ENCODE assay signal across 1 cellular context in the genomic region with DNA sequence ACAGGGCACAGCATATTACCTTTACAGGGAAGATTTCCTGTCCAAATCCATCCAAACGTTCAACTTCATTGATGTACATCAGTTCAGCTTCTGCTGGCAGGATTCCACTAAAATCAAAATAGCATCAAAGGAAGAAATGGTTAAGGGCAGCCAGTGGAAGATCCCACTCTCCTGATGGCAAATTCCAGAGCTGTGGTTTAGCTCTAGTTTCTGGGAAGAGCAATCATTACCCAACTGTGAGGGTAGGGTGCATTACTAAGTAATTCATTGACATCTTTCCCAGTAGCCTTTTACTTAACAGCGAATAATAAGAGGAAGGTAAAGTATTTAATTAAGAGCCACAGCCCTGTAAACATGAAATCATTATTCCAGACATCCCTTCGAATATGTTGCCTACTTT.
TF ChIP-seq lines count a peak whose summit lies in the region.

No MANE protein-coding gene starts in this region.

TF ChIP-seq in GM23338, 12 proteins besides CTCF, POLR2A, EP300 and RAD21 (continued from another document):
- TF ChIP-seq, protein P1, sequence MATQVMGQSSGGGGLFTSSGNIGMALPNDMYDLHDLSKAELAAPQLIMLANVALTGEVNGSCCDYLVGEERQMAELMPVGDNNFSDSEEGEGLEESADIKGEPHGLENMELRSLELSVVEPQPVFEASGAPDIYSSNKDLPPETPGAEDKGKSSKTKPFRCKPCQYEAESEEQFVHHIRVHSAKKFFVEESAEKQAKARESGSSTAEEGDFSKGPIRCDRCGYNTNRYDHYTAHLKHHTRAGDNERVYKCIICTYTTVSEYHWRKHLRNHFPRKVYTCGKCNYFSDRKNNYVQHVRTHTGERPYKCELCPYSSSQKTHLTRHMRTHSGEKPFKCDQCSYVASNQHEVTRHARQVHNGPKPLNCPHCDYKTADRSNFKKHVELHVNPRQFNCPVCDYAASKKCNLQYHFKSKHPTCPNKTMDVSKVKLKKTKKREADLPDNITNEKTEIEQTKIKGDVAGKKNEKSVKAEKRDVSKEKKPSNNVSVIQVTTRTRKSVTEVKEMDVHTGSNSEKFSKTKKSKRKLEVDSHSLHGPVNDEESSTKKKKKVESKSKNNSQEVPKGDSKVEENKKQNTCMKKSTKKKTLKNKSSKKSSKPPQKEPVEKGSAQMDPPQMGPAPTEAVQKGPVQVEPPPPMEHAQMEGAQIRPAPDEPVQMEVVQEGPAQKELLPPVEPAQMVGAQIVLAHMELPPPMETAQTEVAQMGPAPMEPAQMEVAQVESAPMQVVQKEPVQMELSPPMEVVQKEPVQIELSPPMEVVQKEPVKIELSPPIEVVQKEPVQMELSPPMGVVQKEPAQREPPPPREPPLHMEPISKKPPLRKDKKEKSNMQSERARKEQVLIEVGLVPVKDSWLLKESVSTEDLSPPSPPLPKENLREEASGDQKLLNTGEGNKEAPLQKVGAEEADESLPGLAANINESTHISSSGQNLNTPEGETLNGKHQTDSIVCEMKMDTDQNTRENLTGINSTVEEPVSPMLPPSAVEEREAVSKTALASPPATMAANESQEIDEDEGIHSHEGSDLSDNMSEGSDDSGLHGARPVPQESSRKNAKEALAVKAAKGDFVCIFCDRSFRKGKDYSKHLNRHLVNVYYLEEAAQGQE (IDR thresholded peaks at IDR 0.05; ENCODE audit: unreplicated experiment): no peak
- no peak for TF ChIP-seq NANOG (IDR thresholded peaks at IDR 0.05; ENCODE audit: borderline replicate concordance)
- TF ChIP-seq EZH2 (IDR thresholded peaks at IDR 0.05; ENCODE audit: low read depth, unreplicated experiment): no peak
- TF ChIP-seq CREB1 (CRISPR knock-in tag; IDR thresholded peaks at IDR 0.05; ENCODE audit: low read depth): no peak
- TF ChIP-seq STAT1 (IDR thresholded peaks at IDR 0.05; ENCODE audit: unreplicated experiment): no peak
- TF ChIP-seq ZNF331 (CRISPR knock-in tag; IDR thresholded peaks at IDR 0.05; ENCODE audit: low read depth): no peak
- TF ChIP-seq EZH2phosphoT487 (IDR thresholded peaks at IDR 0.05; ENCODE audit: unreplicated experiment): no peak
- no peak for TF ChIP-seq ZNF114 (CRISPR knock-in tag; IDR thresholded peaks at IDR 0.05)
- TF ChIP-seq, protein P2, sequence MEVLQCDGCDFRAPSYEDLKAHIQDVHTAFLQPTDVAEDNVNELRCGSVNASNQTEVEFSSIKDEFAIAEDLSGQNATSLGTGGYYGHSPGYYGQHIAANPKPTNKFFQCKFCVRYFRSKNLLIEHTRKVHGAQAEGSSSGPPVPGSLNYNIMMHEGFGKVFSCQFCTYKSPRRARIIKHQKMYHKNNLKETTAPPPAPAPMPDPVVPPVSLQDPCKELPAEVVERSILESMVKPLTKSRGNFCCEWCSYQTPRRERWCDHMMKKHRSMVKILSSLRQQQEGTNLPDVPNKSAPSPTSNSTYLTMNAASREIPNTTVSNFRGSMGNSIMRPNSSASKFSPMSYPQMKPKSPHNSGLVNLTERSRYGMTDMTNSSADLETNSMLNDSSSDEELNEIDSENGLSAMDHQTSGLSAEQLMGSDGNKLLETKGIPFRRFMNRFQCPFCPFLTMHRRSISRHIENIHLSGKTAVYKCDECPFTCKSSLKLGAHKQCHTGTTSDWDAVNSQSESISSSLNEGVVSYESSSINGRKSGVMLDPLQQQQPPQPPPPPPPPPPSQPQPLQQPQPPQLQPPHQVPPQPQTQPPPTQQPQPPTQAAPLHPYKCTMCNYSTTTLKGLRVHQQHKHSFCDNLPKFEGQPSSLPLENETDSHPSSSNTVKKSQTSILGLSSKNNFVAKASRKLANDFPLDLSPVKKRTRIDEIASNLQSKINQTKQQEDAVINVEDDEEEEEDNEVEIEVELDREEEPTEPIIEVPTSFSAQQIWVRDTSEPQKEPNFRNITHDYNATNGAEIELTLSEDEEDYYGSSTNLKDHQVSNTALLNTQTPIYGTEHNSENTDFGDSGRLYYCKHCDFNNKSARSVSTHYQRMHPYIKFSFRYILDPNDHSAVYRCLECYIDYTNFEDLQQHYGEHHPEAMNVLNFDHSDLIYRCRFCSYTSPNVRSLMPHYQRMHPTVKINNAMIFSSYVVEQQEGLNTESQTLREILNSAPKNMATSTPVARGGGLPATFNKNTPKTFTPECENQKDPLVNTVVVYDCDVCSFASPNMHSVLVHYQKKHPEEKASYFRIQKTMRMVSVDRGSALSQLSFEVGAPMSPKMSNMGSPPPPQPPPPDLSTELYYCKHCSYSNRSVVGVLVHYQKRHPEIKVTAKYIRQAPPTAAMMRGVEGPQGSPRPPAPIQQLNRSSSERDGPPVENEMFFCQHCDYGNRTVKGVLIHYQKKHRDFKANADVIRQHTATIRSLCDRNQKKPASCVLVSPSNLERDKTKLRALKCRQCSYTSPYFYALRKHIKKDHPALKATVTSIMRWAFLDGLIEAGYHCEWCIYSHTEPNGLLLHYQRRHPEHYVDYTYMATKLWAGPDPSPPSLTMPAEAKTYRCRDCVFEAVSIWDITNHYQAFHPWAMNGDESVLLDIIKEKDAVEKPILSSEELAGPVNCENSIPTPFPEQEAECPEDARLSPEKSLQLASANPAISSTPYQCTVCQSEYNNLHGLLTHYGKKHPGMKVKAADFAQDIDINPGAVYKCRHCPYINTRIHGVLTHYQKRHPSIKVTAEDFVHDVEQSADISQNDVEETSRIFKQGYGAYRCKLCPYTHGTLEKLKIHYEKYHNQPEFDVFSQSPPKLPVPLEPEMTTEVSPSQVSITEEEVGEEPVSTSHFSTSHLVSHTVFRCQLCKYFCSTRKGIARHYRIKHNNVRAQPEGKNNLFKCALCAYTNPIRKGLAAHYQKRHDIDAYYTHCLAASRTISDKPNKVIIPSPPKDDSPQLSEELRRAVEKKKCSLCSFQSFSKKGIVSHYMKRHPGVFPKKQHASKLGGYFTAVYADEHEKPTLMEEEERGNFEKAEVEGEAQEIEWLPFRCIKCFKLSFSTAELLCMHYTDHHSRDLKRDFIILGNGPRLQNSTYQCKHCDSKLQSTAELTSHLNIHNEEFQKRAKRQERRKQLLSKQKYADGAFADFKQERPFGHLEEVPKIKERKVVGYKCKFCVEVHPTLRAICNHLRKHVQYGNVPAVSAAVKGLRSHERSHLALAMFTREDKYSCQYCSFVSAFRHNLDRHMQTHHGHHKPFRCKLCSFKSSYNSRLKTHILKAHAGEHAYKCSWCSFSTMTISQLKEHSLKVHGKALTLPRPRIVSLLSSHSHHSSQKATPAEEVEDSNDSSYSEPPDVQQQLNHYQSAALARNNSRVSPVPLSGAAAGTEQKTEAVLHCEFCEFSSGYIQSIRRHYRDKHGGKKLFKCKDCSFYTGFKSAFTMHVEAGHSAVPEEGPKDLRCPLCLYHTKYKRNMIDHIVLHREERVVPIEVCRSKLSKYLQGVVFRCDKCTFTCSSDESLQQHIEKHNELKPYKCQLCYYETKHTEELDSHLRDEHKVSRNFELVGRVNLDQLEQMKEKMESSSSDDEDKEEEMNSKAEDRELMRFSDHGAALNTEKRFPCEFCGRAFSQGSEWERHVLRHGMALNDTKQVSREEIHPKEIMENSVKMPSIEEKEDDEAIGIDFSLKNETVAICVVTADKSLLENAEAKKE (CRISPR knock-in tag; IDR thresholded peaks at IDR 0.05): no peak
